Comparison of ENCODE assay signal across 24 cellular contexts in genomic region chr5:72408127-72408526, GRCh38.
"Had no signal": no experiment of that assay in that cellular context is flagged by ENCODE, and none has a peak within 500 bp of the region (broad histone marks: within the 10 kb centered on the region; RNA-seq: fewer than 3 reads in every experiment).

No MANE protein-coding gene starts in this region.

- H3K4me1 ChIP-seq: breast epithelium, pancreas, prostate gland had no signal

- H3K4me3 ChIP-seq: breast epithelium, esophagus muscularis mucosa, left lung, lower lobe of right lung, pancreas, prostate gland, sigmoid colon, tibial nerve had no signal

- DNase-seq: activated CD4-positive, alpha-beta memory T cell treated with anti-CD3 and anti-CD28 coated beads, Interleukin-2, amount 10 ng/mL, durations not matched to agents 7 days and 5 days; activated CD4-positive, alpha-beta T cell treated with anti-CD3 and anti-CD28 coated beads for 1 hour; activated CD4-positive, alpha-beta T cell treated with anti-CD3 and anti-CD28 coated beads, Interleukin-2, amount 10 ng/mL, durations not matched to agents 7 days and 5 days; activated CD8-positive, alpha-beta memory T cell treated with anti-CD3 and anti-CD28 coated beads, Interleukin-2, amount 50 U/mL, for 48 hours; activated gamma-delta T cell treated with Interleukin-2 at 50 U/mL for 16 hours; activated naive CD8-positive, alpha-beta T cell treated with anti-CD3 and anti-CD28 coated beads, Interleukin-2, amount 50 U/mL, for 24 hours; activated T-cell treated with anti-CD3 and anti-CD28 coated beads, Interleukin-2, amount 50 U/mL, for 24 hours; amygdala; central memory CD4-positive, alpha-beta T cell; effector CD4-positive, alpha-beta T cell; foreskin melanocyte; left lung; lower lobe of right lung; naive B cell; nephron progenitor cell; nucleus accumbens; pancreas; sigmoid colon; stimulated activated naive CD4-positive, alpha-beta T cell; T-helper 2 cell had no signal

- H3K27ac ChIP-seq: breast epithelium, esophagus muscularis mucosa, left lung, lower lobe of right lung, pancreas, prostate gland, sigmoid colon, tibial nerve had no signal

- H3K36me3 ChIP-seq: breast epithelium, esophagus muscularis mucosa, left lung, lower lobe of right lung, pancreas, prostate gland, sigmoid colon, tibial nerve had no signal

- H3K9me3 ChIP-seq: breast epithelium, esophagus muscularis mucosa, lower lobe of right lung, pancreas, prostate gland, sigmoid colon, tibial nerve had no signal

- H3K27me3 ChIP-seq: breast epithelium, esophagus muscularis mucosa, left lung, pancreas, sigmoid colon, tibial nerve had no signal
